Comparison of ENCODE assay signal across 10 cellular contexts in the genomic region with DNA sequence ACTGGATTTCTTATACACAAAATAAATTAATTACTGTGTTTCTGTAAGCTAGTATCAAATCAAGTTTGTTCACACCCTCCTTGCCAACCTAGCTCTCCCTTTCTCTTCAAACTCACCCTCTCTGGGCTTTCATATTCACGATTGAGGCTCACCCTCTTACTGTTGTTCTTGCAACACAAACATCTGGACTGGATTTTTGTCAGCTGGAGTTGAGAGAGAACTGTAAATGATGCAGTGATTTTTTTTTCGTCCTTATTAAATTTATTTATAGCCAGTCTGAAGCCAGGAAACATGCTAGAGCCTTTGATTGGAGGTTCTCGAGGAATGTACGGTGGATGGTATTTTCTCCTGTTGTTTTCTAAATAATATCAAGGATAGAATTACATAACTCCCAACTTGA.
DNase-seq lines count a peak whose midpoint lies in the region; ATAC-seq and TF ChIP-seq lines count a peak whose summit lies in the region.
"Had no signal": no experiment of that assay in that cellular context is flagged by ENCODE, and none has a peak within 500 bp of the region (broad histone marks: within the 10 kb centered on the region; RNA-seq: fewer than 3 reads in every experiment).

No MANE protein-coding gene starts in this region.

- no peak overlapping the region for H3K4me3 ChIP-seq in AG09309 (ENCODE audit: control insufficient read depth, low read depth, low read length)
- H3K4me3 ChIP-seq in OCI-LY7 (ENCODE audit: low read depth, low read length, poor library complexity, severe bottlenecking) = no peak overlapping the region
- no peak overlapping the region for H3K4me3 ChIP-seq in foreskin fibroblast (ENCODE audit: low read depth in 1 of 2, low read length in 2 of 2)
- no peak overlapping the region for H3K4me3 ChIP-seq in prostate gland

- DNase-seq in AG09309 (ENCODE audit: low read depth) (peak; percentile 71), OCI-LY7 (ENCODE audit: low spot score) (no peak), foreskin fibroblast (peak; percentile 44 to 77), prostate gland (ENCODE audit: low spot score) (peak; percentile 30), OCI-M1 (lab: John Stamatoyannopoulos, UW) (no peak)
- DNase-seq in activated T-cell treated with anti-CD3 and anti-CD28 coated beads, Interleukin-2, amount 50 U/mL, for 48 hours = no peak
- no peak for DNase-seq in activated T-cell treated with anti-CD3 and anti-CD28 coated beads, Interleukin-2, amount 50 U/mL, for 1 hour
- DNase-seq: activated CD4-positive, alpha-beta T cell treated with anti-CD3 and anti-CD28 coated beads for 36 hours; MV-4-11 had no signal

- TF ChIP-seq POLR2A in prostate gland (IDR thresholded peaks at IDR 0.05) = no peak

- intact Hi-C loops in OCI-LY7 (cut with micrococcal nuclease; ENCODE audit: unreplicated experiment) (no loop called here), prostate gland (cut with DNase I) (loop anchor here (5.0 kb wide), 1 partner anchor 40 kb away; no protein-coding TSS in a partner anchor)

- no peaks in the 10 kb centered on the region; the same call in 1 of the 2 replicates for H3K36me3 ChIP-seq in OCI-LY7 (ENCODE audit: insufficient read depth, low read length)
- H3K36me3 ChIP-seq in prostate gland = no peaks in the 10 kb centered on the region

- no peaks in the 10 kb centered on the region for H4K20me1 ChIP-seq in OCI-LY7 (ENCODE audit: insufficient read depth, low read length)

- no peaks in the 10 kb centered on the region for H3K79me2 ChIP-seq in OCI-LY7 (ENCODE audit: insufficient read depth, low read depth, low read length)

- TF ChIP-seq CTCF in AG09309 (IDR thresholded peaks at IDR 0.05; ENCODE audit: control insufficient read depth, insufficient read depth, low read depth, low read length, missing control alignments) (no peak), OCI-LY7 (conservative IDR thresholded peaks at IDR 0.05; ENCODE audit: low read length) (no peak), foreskin fibroblast (IDR thresholded peaks at IDR 0.05; ENCODE audit: low read depth, low read length) (no peak), prostate gland (IDR thresholded peaks at IDR 0.05) (no peak)

- H3K9me2 ChIP-seq in OCI-LY7 (ENCODE audit: insufficient read depth, low read length) = no peaks in the 10 kb centered on the region

- WGBS in prostate gland = 8% methylated on average over 4 of the region's 4 CpGs

- BruUV-seq in OCI-LY7 (replicated peaks; lab: Mats Ljungman, UMichigan) = no TSS peak

- H2AFZ ChIP-seq in OCI-LY7 (ENCODE audit: low read length) = peak overlapping the region; percentile 65; the same call in 1 of the 2 replicates

- H3K27me3 ChIP-seq in prostate gland (replicated peaks; ENCODE audit: insufficient read depth) = no peaks in the 10 kb centered on the region

- H3K27ac ChIP-seq in OCI-LY7 (ENCODE audit: low read depth, low read length, poor library complexity, severe bottlenecking) (no peak overlapping the region), prostate gland (peak overlapping the region; percentile 66 to 71)

- CTCF ChIA-PET in OCI-LY7 (lab: Charles Lee; ENCODE audit: unreplicated experiment) = interaction anchor here (1.2 kb wide), 1 partner anchor 57 kb away, joined by 3 read pairs; no protein-coding TSS in a partner anchor

- POLR2A ChIA-PET in OCI-LY7 (lab: Charles Lee) = interaction anchor here (0.6 to 2.8 kb wide), 10 partner anchors 10 to 465 kb away, joined by 3 to 15 read pairs (median 4); no protein-coding TSS in a partner anchor

- H3K9me3 ChIP-seq in OCI-LY7 (ENCODE audit: low read length) (no peaks in the 10 kb centered on the region; the same call in 1 of the 2 replicates), prostate gland (no peaks in the 10 kb centered on the region)

- peak overlapping the region; percentile 61; the same call in 1 of the 2 replicates for H3K4me2 ChIP-seq in OCI-LY7 (ENCODE audit: low read length)

- ATAC-seq in HG02885 (IDR thresholded peaks at IDR 0.05; ENCODE audit: poor library complexity, unreplicated experiment) = no peak
- ATAC-seq: activated CD4-positive, alpha-beta T cell treated with anti-CD3 and anti-CD28 coated beads for 36 hours had no signal

- H3K4me1 ChIP-seq in OCI-LY7 (ENCODE audit: insufficient read depth, low read length, poor library complexity, severe bottlenecking) (peaks cover 69% of the 10 kb centered on the region), prostate gland (replicated peaks) (peaks cover 15% of the 10 kb centered on the region)

Comparison
In these comparisons a context has a peak if more than half of its experiments do, and no peak if none do; other contexts are left out.
1. DNase-seq: peak in AG09309 (single experiment), foreskin fibroblast (2 of 2) and prostate gland (single experiment); none in OCI-LY7 (single experiment), OCI-M1 (single experiment), activated T-cell treated with anti-CD3 and anti-CD28 coated beads, Interleukin-2, amount 50 U/mL, for 48 hours (0 of 2) and activated T-cell treated with anti-CD3 and anti-CD28 coated beads, Interleukin-2, amount 50 U/mL, for 1 hour (single experiment).